In genomic region chr2:102434655-102435381, GRCh38 we compare ENCODE assay signal across 19 cellular contexts. TPM values are rescaled to one million over a fixed set of nuclear protein-coding genes. Genes with fewer than 3 reads are reported as not detected.
DNase-seq lines count a peak whose midpoint lies in the region; ATAC-seq, FAIRE-seq and TF ChIP-seq lines count a peak whose summit lies in the region.
"Had no signal": no experiment of that assay in that cellular context is flagged by ENCODE, and none has a peak within 500 bp of the region (broad histone marks: within the 10 kb centered on the region; RNA-seq: fewer than 3 reads in every experiment).

No MANE protein-coding gene starts in this region.

- peaks cover 5% of the 10 kb centered on the region for H3K36me3 Mint-ChIP-seq in activated naive CD4-positive, alpha-beta T cell treated with anti-CD3 and anti-CD28 coated beads, Interleukin-2, amount 50 U/mL, for 24 hours
- H3K36me3 Mint-ChIP-seq in activated naive CD4-positive, alpha-beta T cell treated with anti-CD3 and anti-CD28 coated beads, Interleukin-2, amount 10 ng/mL, durations not matched to agents 7 days and 5 days = peaks cover 23% of the 10 kb centered on the region
- H3K36me3 Mint-ChIP-seq in activated CD8-positive, alpha-beta T cell treated with anti-CD3 and anti-CD28 coated beads, Interleukin-2, amount 10 ng/mL, durations not matched to agents 7 days and 5 days (ENCODE audit: low read depth) = peaks cover 63% of the 10 kb centered on the region

- no peak overlapping the region for H3K4me3 Mint-ChIP-seq in activated naive CD4-positive, alpha-beta T cell treated with anti-CD3 and anti-CD28 coated beads, Interleukin-2, amount 50 U/mL, for 24 hours
- no peak overlapping the region for H3K4me3 Mint-ChIP-seq in activated naive CD4-positive, alpha-beta T cell treated with anti-CD3 and anti-CD28 coated beads, Interleukin-2, amount 10 ng/mL, durations not matched to agents 7 days and 5 days
- H3K4me3 Mint-ChIP-seq in activated CD8-positive, alpha-beta T cell treated with anti-CD3 and anti-CD28 coated beads, Interleukin-2, amount 10 ng/mL, durations not matched to agents 7 days and 5 days = no peak overlapping the region
- H3K4me3 Mint-ChIP-seq: H9, nephron progenitor cell had no signal

- DNase-seq in activated naive CD4-positive, alpha-beta T cell treated with anti-CD3 and anti-CD28 coated beads, Interleukin-2, amount 10 ng/mL, durations not matched to agents 7 days and 5 days = no peak
- no peak for DNase-seq in activated CD8-positive, alpha-beta T cell treated with anti-CD3 and anti-CD28 coated beads, Interleukin-2, amount 10 ng/mL, durations not matched to agents 7 days and 5 days
- no peak for DNase-seq in urothelium cell line (ENCODE audit: low spot score)
- no peak for DNase-seq in NCI-H1105 treated with DMSO at 0.1 percent for 48 hours (lab: John Stamatoyannopoulos, UW)
- DNase-seq in LoVo (ENCODE audit: low spot score) = no peak
- DNase-seq in omental fat pad (ENCODE audit: low spot score) = no peak
- DNase-seq: activated CD4-positive, alpha-beta T cell treated with anti-CD3 and anti-CD28 coated beads, Interleukin-2, amount 50 U/mL, for 4 hours; DMS79 treated with DMSO at 0.1 percent for 48 hours; effector CD4-positive, alpha-beta T cell; H9; left cardiac atrium; NCI-H1105; nephron progenitor cell; transverse colon had no signal

- CTCF ChIA-PET in activated naive CD4-positive, alpha-beta T cell treated with anti-CD3 and anti-CD28 coated beads, Interleukin-2, amount 10 ng/mL, durations not matched to agents 7 days and 5 days (lab: Charles Lee) = interaction anchor here (0.6 to 1.4 kb wide), 4 partner anchors 8 to 551 kb away, joined by 3 to 6 read pairs (median 4); no protein-coding TSS in a partner anchor
- CTCF ChIA-PET in activated CD8-positive, alpha-beta T cell treated with anti-CD3 and anti-CD28 coated beads, Interleukin-2, amount 10 ng/mL, durations not matched to agents 7 days and 5 days (lab: Charles Lee) = interaction anchor here (1.0 to 4.7 kb wide), 5 partner anchors 8 to 194 kb away, joined by 4 to 25 read pairs (median 5); partner anchors contain the start of gene IL18R1

- peak overlapping the region; percentile 76 for H3K27ac Mint-ChIP-seq in activated naive CD4-positive, alpha-beta T cell treated with anti-CD3 and anti-CD28 coated beads, Interleukin-2, amount 50 U/mL, for 24 hours
- H3K27ac Mint-ChIP-seq in activated naive CD4-positive, alpha-beta T cell treated with anti-CD3 and anti-CD28 coated beads, Interleukin-2, amount 10 ng/mL, durations not matched to agents 7 days and 5 days = no peak overlapping the region
- peak overlapping the region; percentile 28 for H3K27ac Mint-ChIP-seq in activated CD8-positive, alpha-beta T cell treated with anti-CD3 and anti-CD28 coated beads, Interleukin-2, amount 10 ng/mL, durations not matched to agents 7 days and 5 days
- H3K27ac Mint-ChIP-seq: H9, nephron progenitor cell had no signal

- no peaks in the 10 kb centered on the region for H3K27me3 Mint-ChIP-seq in activated naive CD4-positive, alpha-beta T cell treated with anti-CD3 and anti-CD28 coated beads, Interleukin-2, amount 50 U/mL, for 24 hours
- H3K27me3 Mint-ChIP-seq in activated naive CD4-positive, alpha-beta T cell treated with anti-CD3 and anti-CD28 coated beads, Interleukin-2, amount 10 ng/mL, durations not matched to agents 7 days and 5 days = no peaks in the 10 kb centered on the region
- no peaks in the 10 kb centered on the region for H3K27me3 Mint-ChIP-seq in activated CD8-positive, alpha-beta T cell treated with anti-CD3 and anti-CD28 coated beads, Interleukin-2, amount 10 ng/mL, durations not matched to agents 7 days and 5 days (ENCODE audit: low read depth)

- H3K4me1 Mint-ChIP-seq in activated naive CD4-positive, alpha-beta T cell treated with anti-CD3 and anti-CD28 coated beads, Interleukin-2, amount 50 U/mL, for 24 hours = peaks cover 30% of the 10 kb centered on the region
- peaks cover 34% of the 10 kb centered on the region for H3K4me1 Mint-ChIP-seq in activated naive CD4-positive, alpha-beta T cell treated with anti-CD3 and anti-CD28 coated beads, Interleukin-2, amount 10 ng/mL, durations not matched to agents 7 days and 5 days
- H3K4me1 Mint-ChIP-seq in activated CD8-positive, alpha-beta T cell treated with anti-CD3 and anti-CD28 coated beads, Interleukin-2, amount 10 ng/mL, durations not matched to agents 7 days and 5 days (ENCODE audit: low read depth) = peaks cover 54% of the 10 kb centered on the region
- H3K4me1 Mint-ChIP-seq: H9, nephron progenitor cell had no signal

- no peak for TF ChIP-seq CTCF in omental fat pad (IDR thresholded peaks at IDR 0.05)

- FAIRE-seq in urothelium cell line (lab: Jason Lieb, UNC) = peak; percentile 20

- no peaks in the 10 kb centered on the region for H3K9me3 Mint-ChIP-seq in activated naive CD4-positive, alpha-beta T cell treated with anti-CD3 and anti-CD28 coated beads, Interleukin-2, amount 50 U/mL, for 24 hours
- H3K9me3 Mint-ChIP-seq in activated naive CD4-positive, alpha-beta T cell treated with anti-CD3 and anti-CD28 coated beads, Interleukin-2, amount 10 ng/mL, durations not matched to agents 7 days and 5 days = peaks cover 5% of the 10 kb centered on the region
- peaks cover under 1% of the 10 kb centered on the region for H3K9me3 Mint-ChIP-seq in activated CD8-positive, alpha-beta T cell treated with anti-CD3 and anti-CD28 coated beads, Interleukin-2, amount 10 ng/mL, durations not matched to agents 7 days and 5 days (ENCODE audit: insufficient read depth)
- H3K9me3 Mint-ChIP-seq: H9, nephron progenitor cell had no signal

- POLR2A ChIA-PET in activated CD8-positive, alpha-beta T cell treated with anti-CD3 and anti-CD28 coated beads, Interleukin-2, amount 10 ng/mL, durations not matched to agents 7 days and 5 days (lab: Charles Lee) = no interaction called here

- ATAC-seq in HG02852 (IDR thresholded peaks at IDR 0.05; ENCODE audit: unreplicated experiment) = peak; percentile 39
- no peak for ATAC-seq in activated CD8-positive, alpha-beta T cell treated with anti-CD3 and anti-CD28 coated beads, Interleukin-2, amount 10 ng/mL, durations not matched to agents 7 days and 5 days
- ATAC-seq in omental fat pad (ENCODE audit: low FRiP score) = no peak
- ATAC-seq: left cardiac atrium had no signal

RNA-seq across cellular contexts. Expression of gene IL18RAP, which starts 11.9 kb away (rescaled TPM):
- total RNA-seq in activated CD8-positive, alpha-beta T cell treated with anti-CD3 and anti-CD28 coated beads, Interleukin-2, amount 10 ng/mL, durations not matched to agents 7 days and 5 days = 10 to 100 TPM; 22.7 to 25.2 TPM
- 10 to 100 TPM in 1 of 4 donors, 1 to 10 TPM in 3; 1.9 to 59.9 (median 5.4) TPM for total RNA-seq in omental fat pad
- total RNA-seq: glomerular endothelial cell, H9, HT1080 had no signal

RNA-seq across cellular contexts. Expression of gene SLC9A4, which starts 38.2 kb away (rescaled TPM):
- under 1 TPM; 0.08 TPM for total RNA-seq in activated CD8-positive, alpha-beta T cell treated with anti-CD3 and anti-CD28 coated beads, Interleukin-2, amount 10 ng/mL, durations not matched to agents 7 days and 5 days
- not detected for total RNA-seq in omental fat pad
- total RNA-seq: ascending aorta, glomerular endothelial cell, H9, HT1080, left cardiac atrium, transverse colon had no signal
